ENCODE assay signal across 2 cellular contexts in genomic region chr14:74281069-74281468, GRCh38.
TF ChIP-seq lines count a peak whose summit lies in the region.

No MANE protein-coding gene starts in this region.

TF ChIP-seq in HepG2, 621 proteins besides CTCF, POLR2A, EP300 and RAD21:
- TF ChIP-seq KMT2A (CRISPR knock-in tag; IDR thresholded peaks at IDR 0.05) (no peak), NAIF1 (CRISPR knock-in tag; IDR thresholded peaks at IDR 0.05; ENCODE audit: borderline replicate concordance) (no peak), ZNF564 (CRISPR knock-in tag; IDR thresholded peaks at IDR 0.05) (no peak), KIAA2018 (CRISPR knock-in tag; IDR thresholded peaks at IDR 0.05; ENCODE audit: borderline replicate concordance) (no peak), ZNF674 (CRISPR knock-in tag; IDR thresholded peaks at IDR 0.05; ENCODE audit: low read depth) (no peak), GATA4 (IDR thresholded peaks at IDR 0.05; ENCODE audit: borderline replicate concordance, low read depth) (no peak), RFX3 (CRISPR knock-in tag; IDR thresholded peaks at IDR 0.05) (no peak), ZNF558 (CRISPR knock-in tag; IDR thresholded peaks at IDR 0.05; ENCODE audit: borderline replicate concordance) (no peak), PCBP1 (IDR thresholded peaks at IDR 0.05; ENCODE audit: borderline replicate concordance, low read depth, low read length) (no peak), CREM (IDR thresholded peaks at IDR 0.05) (no peak), CREM (CRISPR knock-in tag; IDR thresholded peaks at IDR 0.05) (no peak)
- TF ChIP-seq, protein P1, sequence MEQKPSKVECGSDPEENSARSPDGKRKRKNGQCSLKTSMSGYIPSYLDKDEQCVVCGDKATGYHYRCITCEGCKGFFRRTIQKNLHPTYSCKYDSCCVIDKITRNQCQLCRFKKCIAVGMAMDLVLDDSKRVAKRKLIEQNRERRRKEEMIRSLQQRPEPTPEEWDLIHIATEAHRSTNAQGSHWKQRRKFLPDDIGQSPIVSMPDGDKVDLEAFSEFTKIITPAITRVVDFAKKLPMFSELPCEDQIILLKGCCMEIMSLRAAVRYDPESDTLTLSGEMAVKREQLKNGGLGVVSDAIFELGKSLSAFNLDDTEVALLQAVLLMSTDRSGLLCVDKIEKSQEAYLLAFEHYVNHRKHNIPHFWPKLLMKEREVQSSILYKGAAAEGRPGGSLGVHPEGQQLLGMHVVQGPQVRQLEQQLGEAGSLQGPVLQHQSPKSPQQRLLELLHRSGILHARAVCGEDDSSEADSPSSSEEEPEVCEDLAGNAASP (CRISPR knock-in tag; IDR thresholded peaks at IDR 0.05; ENCODE audit: borderline replicate concordance), result no peak

TF ChIP-seq in H1, 55 proteins besides CTCF, POLR2A, EP300 and RAD21:
- TF ChIP-seq POLR2AphosphoS5 (IDR thresholded peaks at IDR 0.05; ENCODE audit: low read depth, low read length) (peak; percentile 19; the same call in 1 of the 2 replicates), TBP (IDR thresholded peaks at IDR 0.05; ENCODE audit: low read depth, low read length) (no peak)
TF ChIP-seq in H1: peak in this region for 1.
